ENCODE assay signal across 19 cellular contexts in genomic region chr18:370753-371615, GRCh38.
DNase-seq lines count a peak whose midpoint lies in the region; ATAC-seq, FAIRE-seq and TF ChIP-seq lines count a peak whose summit lies in the region.
"Had no signal": no experiment of that assay in that cellular context is flagged by ENCODE, and none has a peak within 500 bp of the region (broad histone marks: within the 10 kb centered on the region; RNA-seq: fewer than 3 reads in every experiment).

No MANE protein-coding gene starts in this region.

- H3K4me2 ChIP-seq in BLaER1, result peak overlapping the region; percentile 86
- H3K4me2 ChIP-seq: PC-9 had no signal

- 41 to 51% (median 49%) methylated on average over 5 of the region's 5 CpGs for WGBS in heart left ventricle, 4 donors
- 22% methylated on average over 5 of the region's 5 CpGs for WGBS in prostate gland

- TF ChIP-seq CTCF in heart left ventricle (IDR thresholded peaks at IDR 0.05), result no peak
- TF ChIP-seq CTCF in prostate gland (IDR thresholded peaks at IDR 0.05), result no peak

- no peaks in the 10 kb centered on the region for H3K36me3 ChIP-seq in BLaER1
- H3K36me3 ChIP-seq in heart left ventricle, result no peaks in the 10 kb centered on the region
- H3K36me3 ChIP-seq in prostate gland, result no peaks in the 10 kb centered on the region
- H3K36me3 ChIP-seq: spleen had no signal

- DNase-seq in RPMI7951 (ENCODE audit: low read depth) (peak; percentile 76), heart left ventricle (no peak), prostate gland (ENCODE audit: low spot score) (no peak), NCI-H187 treated with DMSO at 0.1 percent for 48 hours (lab: John Stamatoyannopoulos, UW) (no peak), urothelium cell line (ENCODE audit: low spot score) (no peak)
- no peak for DNase-seq in activated CD4-positive, alpha-beta T cell treated with anti-CD3 and anti-CD28 coated beads, Interleukin-2, amount 50 U/mL, for 4 hours
- DNase-seq: activated CD4-positive, alpha-beta T cell treated with anti-CD3 and anti-CD28 coated beads, Interleukin-2, amount 50 U/mL, for 1 hour; activated naive CD4-positive, alpha-beta T cell treated with anti-CD3 and anti-CD28 coated beads, Interleukin-2, amount 10 ng/mL, durations not matched to agents 7 days and 5 days; dorsolateral prefrontal cortex; kidney glomerular epithelial cell; NCI-H2029 treated with DMSO at 0.1 percent for 48 hours; NCI-H524 treated with DMSO at 0.1 percent for 48 hours; PC-9; spleen; stimulated activated naive CD4-positive, alpha-beta T cell treated with Interleukin-2 at 50 U/mL for 16 hours had no signal

- H3K27ac ChIP-seq in BLaER1 (peak overlapping the region; percentile 64), heart left ventricle (peak overlapping the region in 9 of 12 donors; percentile 4 to 62 (median 50)), prostate gland (peak overlapping the region; percentile 59 to 67)
- H3K27ac ChIP-seq: parathyroid adenoma, PC-9, spleen had no signal

- H3K9ac ChIP-seq in BLaER1, result peak overlapping the region; percentile 55
- H3K9ac ChIP-seq: parathyroid adenoma had no signal

- no peaks in the 10 kb centered on the region for H4K20me1 ChIP-seq in BLaER1

- H3K27me3 ChIP-seq in BLaER1 (no peaks in the 10 kb centered on the region), heart left ventricle (no peaks in the 10 kb centered on the region), prostate gland (replicated peaks; ENCODE audit: insufficient read depth) (no peaks in the 10 kb centered on the region)
- H3K27me3 ChIP-seq: dorsolateral prefrontal cortex, spleen had no signal

- peaks cover 80% of the 10 kb centered on the region for H3K4me1 ChIP-seq in BLaER1
- H3K4me1 ChIP-seq in heart left ventricle, result peaks cover 0 to 55% (median 17%) of the 10 kb centered on the region in 12 donors
- H3K4me1 ChIP-seq in prostate gland (replicated peaks), result peaks cover 4% of the 10 kb centered on the region
- H3K4me1 ChIP-seq: parathyroid adenoma had no signal

- TF ChIP-seq POLR2A in heart left ventricle (IDR thresholded peaks at IDR 0.05) (no peak), prostate gland (IDR thresholded peaks at IDR 0.05) (no peak)

- no peak for FAIRE-seq in urothelium cell line (lab: Jason Lieb, UNC)

- no peaks in the 10 kb centered on the region for H3K9me3 ChIP-seq in BLaER1
- no peaks in the 10 kb centered on the region for H3K9me3 ChIP-seq in heart left ventricle
- no peaks in the 10 kb centered on the region for H3K9me3 ChIP-seq in prostate gland
- H3K9me3 ChIP-seq: spleen had no signal

- H3K4me3 ChIP-seq in BLaER1 (no peak overlapping the region), heart left ventricle (no peak overlapping the region), prostate gland (no peak overlapping the region)
- H3K4me3 ChIP-seq: dorsolateral prefrontal cortex, PC-9, spleen had no signal

- ATAC-seq in heart left ventricle (peak in 2 of 4 donors; percentile 22 to 31), HG02588 (IDR thresholded peaks at IDR 0.05; ENCODE audit: unreplicated experiment) (no peak)
- ATAC-seq: HCT116 had no signal

- intact Hi-C loops in heart left ventricle (cut with DNase I) (loop anchor here in 2 of 10 donors (10.0 kb wide), 1 partner anchor 84 kb away; no protein-coding TSS in a partner anchor), prostate gland (cut with DNase I) (loop anchor here (5.0 to 10.0 kb wide), 2 partner anchors 44 to 244 kb away; no protein-coding TSS in a partner anchor)
